Comparison of ENCODE assay signal across 1 cellular context in genomic region chr22:33272180-33272579, GRCh38.
TF ChIP-seq lines count a peak whose summit lies in the region.

No MANE protein-coding gene starts in this region.

TF ChIP-seq in HepG2, 621 proteins besides CTCF, POLR2A, EP300 and RAD21 (continued from another document and continues in another):
- TF ChIP-seq RERE (CRISPR knock-in tag; IDR thresholded peaks at IDR 0.05; ENCODE audit: low read depth) (peak; percentile 75), ZNF33B (CRISPR knock-in tag; IDR thresholded peaks at IDR 0.05) (no peak), IRF9 (CRISPR knock-in tag; IDR thresholded peaks at IDR 0.05; ENCODE audit: borderline replicate concordance) (no peak), RNF2 (conservative IDR thresholded peaks at IDR 0.05; ENCODE audit: low read depth) (no peak), ZNF383 (CRISPR knock-in tag; IDR thresholded peaks at IDR 0.05; ENCODE audit: borderline replicate concordance) (no peak), ZNF138 (CRISPR knock-in tag; IDR thresholded peaks at IDR 0.05; ENCODE audit: low read depth) (no peak), PHF21A (CRISPR knock-in tag; IDR thresholded peaks at IDR 0.05) (peak; percentile 76; the same call in 1 of the 2 replicates), ZSCAN9 (CRISPR knock-in tag; IDR thresholded peaks at IDR 0.05; ENCODE audit: borderline replicate concordance) (no peak), ZNF460 (CRISPR knock-in tag; IDR thresholded peaks at IDR 0.05; ENCODE audit: borderline replicate concordance) (no peak), BCL6 (CRISPR knock-in tag; IDR thresholded peaks at IDR 0.05) (peak; percentile 87), HNRNPUL1 (IDR thresholded peaks at IDR 0.05; ENCODE audit: low read depth, low read length) (peak; percentile 75; the same call in 1 of the 2 replicates), NCOA5 (CRISPR knock-in tag; IDR thresholded peaks at IDR 0.05) (no peak), ZBTB37 (CRISPR knock-in tag; IDR thresholded peaks at IDR 0.05) (no peak), FUBP1 (CRISPR knock-in tag; IDR thresholded peaks at IDR 0.05; ENCODE audit: borderline replicate concordance) (no peak), GABPA (IDR thresholded peaks at IDR 0.05; ENCODE audit: low read depth, low read length) (no peak), GABPA (CRISPR knock-in tag; IDR thresholded peaks at IDR 0.05; ENCODE audit: low read depth) (no peak), SRY (CRISPR knock-in tag; IDR thresholded peaks at IDR 0.05) (no peak), ZNF253 (CRISPR knock-in tag; IDR thresholded peaks at IDR 0.05; ENCODE audit: borderline replicate concordance) (no peak), ZBTB40 (IDR thresholded peaks at IDR 0.05) (no peak), ZBTB40 (CRISPR knock-in tag; IDR thresholded peaks at IDR 0.05) (no peak), NFYC (CRISPR knock-in tag; IDR thresholded peaks at IDR 0.05) (no peak), TBX3 (IDR thresholded peaks at IDR 0.05; ENCODE audit: borderline replicate concordance) (no peak), SP4 (CRISPR knock-in tag; IDR thresholded peaks at IDR 0.05) (no peak), NR0B2 (CRISPR knock-in tag; IDR thresholded peaks at IDR 0.05) (no peak), KAT8 (CRISPR knock-in tag; IDR thresholded peaks at IDR 0.05) (peak; percentile 62), MATR3 (CRISPR knock-in tag; IDR thresholded peaks at IDR 0.05) (no peak), ZNF282 (IDR thresholded peaks at IDR 0.05; ENCODE audit: partially characterized antibody) (no peak), ZNF777 (CRISPR knock-in tag; IDR thresholded peaks at IDR 0.05) (no peak), HDAC1 (CRISPR knock-in tag; IDR thresholded peaks at IDR 0.05) (no peak), FOXJ3 (CRISPR knock-in tag; IDR thresholded peaks at IDR 0.05; ENCODE audit: borderline replicate concordance) (peak; percentile 90; the same call in 1 of the 2 replicates), ONECUT2 (CRISPR knock-in tag; IDR thresholded peaks at IDR 0.05) (peak; percentile 77), REL (CRISPR knock-in tag; conservative IDR thresholded peaks at IDR 0.05) (no peak), FOXM1 (CRISPR knock-in tag; IDR thresholded peaks at IDR 0.05) (no peak), AHDC1 (CRISPR knock-in tag; IDR thresholded peaks at IDR 0.05; ENCODE audit: borderline replicate concordance) (peak; percentile 64; the same call in 1 of the 2 replicates)
